13 cellular contexts compared by ENCODE assay signal in genomic region chr2:196252408-196253114, GRCh38.
DNase-seq lines count a peak whose midpoint lies in the region; ATAC-seq, FAIRE-seq and TF ChIP-seq lines count a peak whose summit lies in the region.
"Had no signal": no experiment of that assay in that cellular context is flagged by ENCODE, and none has a peak within 500 bp of the region (broad histone marks: within the 10 kb centered on the region; RNA-seq: fewer than 3 reads in every experiment).

No MANE protein-coding gene starts in this region.

- H3K4me3 ChIP-seq in adipocyte (ENCODE audit: low read length) (no peak overlapping the region), trophoblast cell (ENCODE audit: low read depth, low read length) (no peak overlapping the region), spleen (no peak overlapping the region), SK-N-SH (ENCODE audit: low read depth in 2 of 2, low read length in 1 of 2) (no peak overlapping the region)
- H3K4me3 ChIP-seq in CD8-positive, alpha-beta T cell (ENCODE audit: low read depth, low read length): no peak overlapping the region
- H3K4me3 ChIP-seq: MG63 had no signal

- no peak overlapping the region for H3K27ac ChIP-seq in trophoblast cell (ENCODE audit: low read depth, low read length)
- no peak overlapping the region for H3K27ac ChIP-seq in spleen
- H3K27ac ChIP-seq in CD8-positive, alpha-beta T cell (ENCODE audit: low read depth, low read length): no peak overlapping the region
- peak overlapping the region in 1 of 2 experiments; percentile 28; a peak in 1 of 4 replicates for H3K27ac ChIP-seq in SK-N-SH (ENCODE audit: low read depth in 2 of 2, low read length in 1 of 2)

- no peak overlapping the region for H4K91ac ChIP-seq in trophoblast cell (ENCODE audit: low read depth, low read length)

- H2BK12ac ChIP-seq in trophoblast cell (ENCODE audit: low read length): peak overlapping the region; percentile 26

- H3K18ac ChIP-seq in trophoblast cell (ENCODE audit: low read length): no peak overlapping the region

- no peaks in the 10 kb centered on the region for H3K27me3 Mint-ChIP-seq in activated CD4-positive, alpha-beta T cell treated with anti-CD3 and anti-CD28 coated beads, Interleukin-2, amount 10 ng/mL, durations not matched to agents 24 days and 14 days
- no peaks in the 10 kb centered on the region for H3K27me3 Mint-ChIP-seq in CD8-positive, alpha-beta T cell (ENCODE audit: low read depth)

- TF ChIP-seq POLR2A in H54 (IDR thresholded peaks at IDR 0.05; ENCODE audit: low read depth, low read length) (no peak), spleen (IDR thresholded peaks at IDR 0.05) (no peak)

- H2AFZ ChIP-seq in trophoblast cell (ENCODE audit: insufficient read depth, low read length, poor library complexity): no peak overlapping the region
- no peak overlapping the region for H2AFZ ChIP-seq in SK-N-SH (ENCODE audit: low read depth)

- no peak for ATAC-seq in CD8-positive, alpha-beta T cell
- ATAC-seq: left lobe of liver, SK-N-SH treated with all-trans-retinoic acid at 6 μM for 48 hours had no signal

- CTCF ChIA-PET in CD8-positive, alpha-beta T cell (lab: Charles Lee): interaction anchor here (1.3 kb wide), 1 partner anchor 14 kb away, joined by 4 read pairs; no protein-coding TSS in a partner anchor
- CTCF ChIA-PET in SK-N-SH (lab: Yijun Ruan, JAX): interaction anchor here (0.8 kb wide), 1 partner anchor 9 kb away, joined by 3 read pairs; no protein-coding TSS in a partner anchor

- H3K9me3 ChIP-seq in adipocyte (ENCODE audit: control insufficient read depth, low read length) (no peaks in the 10 kb centered on the region), trophoblast cell (ENCODE audit: insufficient read depth, low read depth, low read length) (no peaks in the 10 kb centered on the region), spleen (no peaks in the 10 kb centered on the region), SK-N-SH (no peaks in the 10 kb centered on the region)
- H3K9me3 ChIP-seq in CD8-positive, alpha-beta T cell (ENCODE audit: low read length): no peaks in the 10 kb centered on the region
- H3K9me3 ChIP-seq: MG63 had no signal

- H3K9ac ChIP-seq in adipocyte (ENCODE audit: low read length) (no peak overlapping the region), trophoblast cell (ENCODE audit: low read length) (no peak overlapping the region), SK-N-SH (no peak overlapping the region)

- H2BK5ac ChIP-seq in trophoblast cell (ENCODE audit: low read depth, low read length, poor library complexity): no peak overlapping the region

- no peak overlapping the region for H3K4ac ChIP-seq in trophoblast cell (ENCODE audit: low read depth, low read length)

- H3F3A ChIP-seq in SK-N-SH (replicated peaks; ENCODE audit: insufficient read depth): peaks cover 18% of the 10 kb centered on the region

- no CpG with 5 or more reads among the region's 1 CpG for WGBS in trophoblast cell (ENCODE audit: extremely low coverage, insufficient coverage, insufficient read length)
- WGBS in spleen, 5 donors: 95 to 100% (median 100%) methylated on average over 1 of the region's 1 CpG
- WGBS in SK-N-SH (ENCODE audit: low lambda C conversion rate): 100% methylated on average over 1 of the region's 1 CpG

- H3K4me1 ChIP-seq in adipocyte (ENCODE audit: control insufficient read depth, insufficient read depth, low read length): peaks cover 29% of the 10 kb centered on the region
- no peaks in the 10 kb centered on the region for H3K4me1 ChIP-seq in trophoblast cell (ENCODE audit: control insufficient read depth in 1 of 2, insufficient read depth in 2 of 2, low read length in 2 of 2)
- peaks cover 14 to 47% (median 29%) of the 10 kb centered on the region in 6 donors for H3K4me1 ChIP-seq in spleen
- H3K4me1 ChIP-seq in CD8-positive, alpha-beta T cell (ENCODE audit: insufficient read depth, low read length): peaks cover 52% of the 10 kb centered on the region
- peaks cover 0 to 20% of the 10 kb centered on the region in 2 experiments; a peak in 2 of 4 replicates for H3K4me1 ChIP-seq in SK-N-SH (ENCODE audit: control insufficient read depth in 1 of 2, insufficient read depth in 2 of 2, low read depth in 1 of 2, low read length in 1 of 2)

- FAIRE-seq in H54 (lab: Jason Lieb, UNC): peak; percentile 30

- TF ChIP-seq EP300 in SK-N-SH (IDR thresholded peaks at IDR 0.05; ENCODE audit: borderline replicate concordance in 1 of 2, low read depth in 1 of 2, low read length in 1 of 2): no peak

- H2AK5ac ChIP-seq in trophoblast cell (ENCODE audit: low read length): no peak overlapping the region

- no peak overlapping the region for H3K14ac ChIP-seq in trophoblast cell (ENCODE audit: low read length)

- no peak overlapping the region for H4K8ac ChIP-seq in trophoblast cell (ENCODE audit: low read depth, low read length)

- H3K79me1 ChIP-seq in trophoblast cell (ENCODE audit: low read length): peaks cover 1% of the 10 kb centered on the region

- H3K4me2 ChIP-seq in trophoblast cell (ENCODE audit: low read length): no peak overlapping the region
- no peak overlapping the region for H3K4me2 ChIP-seq in SK-N-SH

- H3K27me3 ChIP-seq in adipocyte (replicated peaks; ENCODE audit: control insufficient read depth, insufficient read depth, low read length) (no peaks in the 10 kb centered on the region), trophoblast cell (ENCODE audit: insufficient read depth, low read length) (no peaks in the 10 kb centered on the region), spleen (replicated peaks in 1 of 7) (no peaks in the 10 kb centered on the region), SK-N-SH (ENCODE audit: insufficient read depth) (no peaks in the 10 kb centered on the region)
- H3K27me3 ChIP-seq in CD8-positive, alpha-beta T cell (ENCODE audit: insufficient read depth, low read length): no peaks in the 10 kb centered on the region
- H3K27me3 ChIP-seq: MG63 had no signal

- H3K36me3 ChIP-seq in adipocyte (ENCODE audit: control insufficient read depth, insufficient read depth, low read length, severe bottlenecking): no peaks in the 10 kb centered on the region
- H3K36me3 ChIP-seq in trophoblast cell (ENCODE audit: control insufficient read depth in 1 of 2, insufficient read depth in 2 of 2, low read length in 2 of 2): peaks cover 3 to 4% of the 10 kb centered on the region in 2 experiments
- peaks cover 0 to 26% (median 0%) of the 10 kb centered on the region in 6 donors for H3K36me3 ChIP-seq in spleen
- no peaks in the 10 kb centered on the region for H3K36me3 ChIP-seq in CD8-positive, alpha-beta T cell (ENCODE audit: insufficient read depth, low read length)
- peaks cover 3 to 82% of the 10 kb centered on the region in 2 experiments for H3K36me3 ChIP-seq in SK-N-SH (replicated peaks in 1 of 2; ENCODE audit: control insufficient read depth in 1 of 2, insufficient read depth in 2 of 2, low read length in 1 of 2)

- POLR2A ChIA-PET in CD8-positive, alpha-beta T cell (lab: Charles Lee): interaction anchor here (0.7 kb wide), 1 partner anchor 25 kb away, joined by 3 read pairs; no protein-coding TSS in a partner anchor
- POLR2A ChIA-PET in SK-N-SH (lab: Yijun Ruan, JAX): no interaction called here

- H3K27ac Mint-ChIP-seq in activated CD4-positive, alpha-beta T cell treated with anti-CD3 and anti-CD28 coated beads, Interleukin-2, amount 10 ng/mL, durations not matched to agents 24 days and 14 days: peak overlapping the region; percentile 79
- H3K27ac Mint-ChIP-seq in CD8-positive, alpha-beta T cell: no peak overlapping the region

- H3K79me2 ChIP-seq in trophoblast cell (ENCODE audit: control insufficient read depth, insufficient read depth, low read length, poor library complexity) (no peaks in the 10 kb centered on the region), SK-N-SH (ENCODE audit: insufficient read depth) (peaks cover 16% of the 10 kb centered on the region)

- no peaks in the 10 kb centered on the region for H3K9me2 ChIP-seq in SK-N-SH

- no peak overlapping the region for H3K23ac ChIP-seq in trophoblast cell (ENCODE audit: low read length)

- intact Hi-C loops in activated CD4-positive, alpha-beta T cell treated with anti-CD3 and anti-CD28 coated beads, Interleukin-2, amount 10 ng/mL, durations not matched to agents 24 days and 14 days (cut with micrococcal nuclease): loop anchor here (1.0 to 2.0 kb wide), 3 partner anchors 8 to 16 kb away; no protein-coding TSS in a partner anchor
- intact Hi-C loops in spleen (cut with DNase I; ENCODE audit: low total_unique reads): no loop called here
- intact Hi-C loops in CD8-positive, alpha-beta T cell (cut with DNase I, micrococcal nuclease): no loop called here

- DNase-seq in activated CD4-positive, alpha-beta T cell treated with anti-CD3 and anti-CD28 coated beads, Interleukin-2, amount 10 ng/mL, durations not matched to agents 24 days and 14 days: no peak
- no peak for DNase-seq in activated CD4-positive, alpha-beta T cell treated with anti-CD3 and anti-CD28 coated beads, Interleukin-2, amount 50 U/mL, for 4 hours
- DNase-seq in H54 (ENCODE audit: insufficient read length, low spot score): no peak
- DNase-seq in adipocyte (ENCODE audit: low read depth): peak; percentile 51
- DNase-seq in trophoblast cell: no peak
- DNase-seq in spleen: no peak
- no peak for DNase-seq in CD8-positive, alpha-beta T cell
- DNase-seq in SK-N-SH: no peak
- DNase-seq: ACHN; effector CD8-positive, alpha-beta T cell; MG63 had no signal

- no peak overlapping the region for H2BK120ac ChIP-seq in trophoblast cell (ENCODE audit: insufficient read depth, low read length, poor library complexity)

- H3K9me3 Mint-ChIP-seq in activated CD4-positive, alpha-beta T cell treated with anti-CD3 and anti-CD28 coated beads, Interleukin-2, amount 10 ng/mL, durations not matched to agents 24 days and 14 days: peaks cover 21% of the 10 kb centered on the region
- no peaks in the 10 kb centered on the region for H3K9me3 Mint-ChIP-seq in CD8-positive, alpha-beta T cell

- H4K20me1 ChIP-seq in SK-N-SH (ENCODE audit: insufficient read depth): no peaks in the 10 kb centered on the region

- H3K36me3 Mint-ChIP-seq in activated CD4-positive, alpha-beta T cell treated with anti-CD3 and anti-CD28 coated beads, Interleukin-2, amount 10 ng/mL, durations not matched to agents 24 days and 14 days (ENCODE audit: low read depth): peaks cover 11% of the 10 kb centered on the region
- no peaks in the 10 kb centered on the region for H3K36me3 Mint-ChIP-seq in CD8-positive, alpha-beta T cell

- TF ChIP-seq CTCF in spleen (IDR thresholded peaks at IDR 0.05 in 8 of 11, conservative IDR thresholded peaks at IDR 0.05 in 3 of 11): no peak
- TF ChIP-seq CTCF in CD8-positive, alpha-beta T cell (IDR thresholded peaks at IDR 0.05): no peak
- TF ChIP-seq CTCF in SK-N-SH (IDR thresholded peaks at IDR 0.05): no peak

- H3K4me3 Mint-ChIP-seq in activated CD4-positive, alpha-beta T cell treated with anti-CD3 and anti-CD28 coated beads, Interleukin-2, amount 10 ng/mL, durations not matched to agents 24 days and 14 days: peak overlapping the region; percentile 2
- H3K4me3 Mint-ChIP-seq in CD8-positive, alpha-beta T cell: no peak overlapping the region

- peaks cover 72% of the 10 kb centered on the region for H3K4me1 Mint-ChIP-seq in activated CD4-positive, alpha-beta T cell treated with anti-CD3 and anti-CD28 coated beads, Interleukin-2, amount 10 ng/mL, durations not matched to agents 24 days and 14 days
- H3K4me1 Mint-ChIP-seq in CD8-positive, alpha-beta T cell (ENCODE audit: low read depth): peaks cover 75% of the 10 kb centered on the region

- no peak for TF ChIP-seq RAD21 in SK-N-SH (IDR thresholded peaks at IDR 0.05; ENCODE audit: low read length)

- H4K12ac ChIP-seq in trophoblast cell (ENCODE audit: low read depth, low read length): no peak overlapping the region
